Comparison of ENCODE assay signal across 12 cellular contexts in the genomic region with DNA sequence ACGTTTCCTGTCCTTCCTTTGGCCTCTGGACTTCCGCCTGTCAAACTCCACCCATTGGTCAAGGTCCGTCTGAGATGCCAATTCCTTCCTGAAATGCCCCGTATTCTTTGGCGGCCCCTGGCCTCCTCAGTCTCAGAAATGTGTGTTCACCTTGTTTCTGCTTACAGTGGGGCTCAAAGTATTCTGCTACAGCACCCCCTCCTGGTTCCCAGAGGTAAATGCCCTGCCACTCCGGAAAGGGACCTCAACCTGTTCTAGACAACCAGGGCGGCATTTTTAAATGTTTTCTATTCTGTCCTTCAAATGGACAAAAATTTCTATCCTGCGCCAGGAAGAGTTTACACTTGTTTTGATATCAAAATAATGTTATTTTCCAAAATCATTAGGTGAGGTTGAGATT. TPM values are rescaled to one million over a fixed set of nuclear protein-coding genes. Genes with fewer than 3 reads are reported as not detected.
DNase-seq lines count a peak whose midpoint lies in the region; ATAC-seq, FAIRE-seq and TF ChIP-seq lines count a peak whose summit lies in the region.
"Had no signal": no experiment of that assay in that cellular context is flagged by ENCODE, and none has a peak within 500 bp of the region (broad histone marks: within the 10 kb centered on the region; RNA-seq: fewer than 3 reads in every experiment).

No MANE protein-coding gene starts in this region.

- no peak for DNase-seq in SK-N-SH
- peak; percentile 92 for DNase-seq in Karpas-422
- DNase-seq in K562 (ENCODE audit: extremely low read depth in 1 of 4, low spot score in 3 of 4): peak; percentile 38 to 53 (median 47)
- no peak for DNase-seq in smooth muscle cell (lab: John Stamatoyannopoulos, UW; ENCODE audit: unreplicated experiment)
- DNase-seq in inferior parietal cortex (ENCODE audit: extremely low spot score): no peak
- no peak for DNase-seq in activated naive CD4-positive, alpha-beta T cell treated with anti-CD3 and anti-CD28 coated beads, Interleukin-2, amount 50 U/mL, for 16 hours
- no peak for DNase-seq in lower leg skin (ENCODE audit: low spot score in 2 of 2)
- DNase-seq: activated effector memory CD4-positive, alpha-beta T cell treated with anti-CD3 and anti-CD28 coated beads, Interleukin-2, amount 50 U/mL, for 16 hours had no signal

- CTCF ChIA-PET in SK-N-SH (lab: Yijun Ruan, JAX) (interaction anchor here (2.3 kb wide), 1 partner anchor 10 kb away, joined by 13 read pairs; no protein-coding TSS in a partner anchor), K562 (lab: Yijun Ruan, JAX; ENCODE audit: low intra/inter-chr PET ratio) (interaction anchor here (0.8 to 2.5 kb wide), 2 partner anchors 51 to 53 kb away, joined by 3 to 19 read pairs; no protein-coding TSS in a partner anchor)

- H3K4me3 ChIP-seq in SK-N-SH (ENCODE audit: low read depth in 2 of 2, low read length in 1 of 2) (peak overlapping the region in 1 of 2 experiments; percentile 37; a peak in 1 of 4 replicates), Karpas-422 (ENCODE audit: low read length) (no peak overlapping the region), K562 (no peak overlapping the region), smooth muscle cell (no peak overlapping the region), lower leg skin (ENCODE audit: low read depth, poor library complexity, severe bottlenecking) (no peak overlapping the region)

- H3K4me1 ChIP-seq in SK-N-SH (ENCODE audit: control insufficient read depth in 1 of 2, insufficient read depth in 2 of 2, low read depth in 1 of 2, low read length in 1 of 2): no peaks in the 10 kb centered on the region
- peaks cover 39% of the 10 kb centered on the region for H3K4me1 ChIP-seq in Karpas-422 (ENCODE audit: low read length)
- H3K4me1 ChIP-seq in K562 (replicated peaks in 1 of 2; ENCODE audit: control insufficient read depth in 2 of 2, insufficient read depth in 2 of 2, low read length in 2 of 2): no peaks in the 10 kb centered on the region; a peak in 1 of 5 replicates
- H3K4me1 ChIP-seq in smooth muscle cell (ENCODE audit: low read depth): no peaks in the 10 kb centered on the region

- no peak for FAIRE-seq in K562 (lab: Jason Lieb, UNC)

- no peak for TF ChIP-seq POLR2A in K562 (conservative IDR thresholded peaks at IDR 0.05)
- no peak for TF ChIP-seq POLR2A in lower leg skin (IDR thresholded peaks at IDR 0.05)

- POLR2A ChIA-PET in SK-N-SH (lab: Yijun Ruan, JAX) (no interaction called here), K562 (lab: Yijun Ruan, JAX) (no interaction called here)

- H3K9me3 ChIP-seq in SK-N-SH: no peaks in the 10 kb centered on the region
- no peaks in the 10 kb centered on the region for H3K9me3 ChIP-seq in Karpas-422 (ENCODE audit: low read length)
- no peaks in the 10 kb centered on the region for H3K9me3 ChIP-seq in K562 (replicated peaks; ENCODE audit: control insufficient read depth, insufficient read depth, low read depth, low read length)
- H3K9me3 ChIP-seq in smooth muscle cell (replicated peaks; ENCODE audit: low read depth): no peaks in the 10 kb centered on the region

- ATAC-seq in SK-N-SH treated with all-trans-retinoic acid at 6 μM for 48 hours (no peak), K562 (peak; percentile 86)

- TF ChIP-seq RAD21 in SK-N-SH (IDR thresholded peaks at IDR 0.05; ENCODE audit: low read length) (no peak), K562 (CRISPR knock-in tag; conservative IDR thresholded peaks at IDR 0.05 in 1 of 2, IDR thresholded peaks at IDR 0.05 in 1 of 2) (peak; percentile 52 to 59)

- H3K9ac ChIP-seq in SK-N-SH (no peak overlapping the region), Karpas-422 (ENCODE audit: low read length) (0 out of 2 replicates have a peak overlapping the region, but pooled peaks have one; percentile 22), K562 (ENCODE audit: insufficient read depth in 1 of 2, low read depth in 2 of 2, low read length in 2 of 2) (no peak overlapping the region), smooth muscle cell (ENCODE audit: low read depth) (no peak overlapping the region)

- TF ChIP-seq CTCF in SK-N-SH (IDR thresholded peaks at IDR 0.05) (peak; percentile 31; the same call in 1 of the 2 replicates), K562 (IDR thresholded peaks at IDR 0.05 in 2 of 3, conservative IDR thresholded peaks at IDR 0.05 in 1 of 3; ENCODE audit: insufficient read depth in 2 of 3, low read depth in 1 of 3, low read length in 3 of 3) (peak; percentile 55 to 65 (median 62)), smooth muscle cell (IDR thresholded peaks at IDR 0.05; ENCODE audit: borderline replicate concordance, insufficient read depth, poor library complexity, severe bottlenecking) (peak; percentile 29), lower leg skin (IDR thresholded peaks at IDR 0.05) (no peak)

- H2AFZ ChIP-seq in SK-N-SH (ENCODE audit: low read depth) (no peak overlapping the region), Karpas-422 (ENCODE audit: low read length) (peak overlapping the region; percentile 41; the same call in 1 of the 2 replicates), K562 (ENCODE audit: low read depth, low read length) (no peak overlapping the region), smooth muscle cell (ENCODE audit: low read depth) (no peak overlapping the region)

- H3K36me3 ChIP-seq in SK-N-SH (replicated peaks in 1 of 2; ENCODE audit: control insufficient read depth in 1 of 2, insufficient read depth in 2 of 2, low read length in 1 of 2) (no peaks in the 10 kb centered on the region), Karpas-422 (ENCODE audit: insufficient read depth, low read length) (no peaks in the 10 kb centered on the region), K562 (ENCODE audit: control insufficient read depth, insufficient read depth, low read length) (no peaks in the 10 kb centered on the region), smooth muscle cell (ENCODE audit: low read depth) (no peaks in the 10 kb centered on the region)

- H3K79me2 ChIP-seq in SK-N-SH (ENCODE audit: insufficient read depth) (no peaks in the 10 kb centered on the region; the same call in 1 of the 2 replicates), Karpas-422 (ENCODE audit: low read length) (no peaks in the 10 kb centered on the region), K562 (ENCODE audit: control insufficient read depth, insufficient read depth, low read length) (no peaks in the 10 kb centered on the region), smooth muscle cell (ENCODE audit: low read depth) (no peaks in the 10 kb centered on the region)

- WGBS in SK-N-SH (ENCODE audit: low lambda C conversion rate): 6% methylated on average over 8 of the region's 8 CpGs
- WGBS in K562 (ENCODE audit: insufficient coverage, low coverage, missing lambda C conversion rate): 0% methylated on average over 7 of the region's 8 CpGs
- 32% methylated on average over 8 of the region's 8 CpGs for WGBS in smooth muscle cell (ENCODE audit: low lambda C conversion rate)
- WGBS in lower leg skin, 2 donors: 37 to 38% methylated on average over 8 of the region's 8 CpGs

- TF ChIP-seq EP300 in SK-N-SH (IDR thresholded peaks at IDR 0.05; ENCODE audit: borderline replicate concordance in 1 of 2, low read depth in 1 of 2, low read length in 1 of 2) (no peak), K562 (IDR thresholded peaks at IDR 0.05; ENCODE audit: low read length) (no peak)

- peaks cover 52% of the 10 kb centered on the region for H3K27me3 ChIP-seq in SK-N-SH (ENCODE audit: insufficient read depth)
- H3K27me3 ChIP-seq in Karpas-422 (ENCODE audit: low read length): peaks cover 3% of the 10 kb centered on the region; the same call in 1 of the 2 replicates
- peaks cover 0 to under 1% of the 10 kb centered on the region in 2 experiments; a peak in 1 of 5 replicates for H3K27me3 ChIP-seq in K562 (ENCODE audit: control insufficient read depth in 2 of 2, insufficient read depth in 2 of 2, low read length in 2 of 2)
- H3K27me3 ChIP-seq in smooth muscle cell (ENCODE audit: low read depth): peaks cover 84% of the 10 kb centered on the region

- intact Hi-C loops in K562 (cut with micrococcal nuclease) (loop anchor here (1.0 kb wide), 1 partner anchor 53 kb away; no protein-coding TSS in a partner anchor), lower leg skin (cut with DNase I; ENCODE audit: low total_unique reads) (no loop called here)

- H3K27ac ChIP-seq in SK-N-SH (ENCODE audit: low read depth in 2 of 2, low read length in 1 of 2) (no peak overlapping the region), Karpas-422 (ENCODE audit: low read length) (no peak overlapping the region), K562 (ENCODE audit: extremely low read depth, low read depth, low read length) (no peak overlapping the region), smooth muscle cell (ENCODE audit: low read depth) (no peak overlapping the region)

- no peaks in the 10 kb centered on the region for H3F3A ChIP-seq in SK-N-SH (replicated peaks; ENCODE audit: insufficient read depth)
- no peaks in the 10 kb centered on the region for H3F3A ChIP-seq in smooth muscle cell (ENCODE audit: low read depth)

- H4K20me1 ChIP-seq in SK-N-SH (ENCODE audit: insufficient read depth) (no peaks in the 10 kb centered on the region), Karpas-422 (ENCODE audit: insufficient read depth, low read depth, low read length) (no peaks in the 10 kb centered on the region), K562 (replicated peaks; ENCODE audit: control insufficient read depth, insufficient read depth, low read length) (no peaks in the 10 kb centered on the region), smooth muscle cell (ENCODE audit: low read depth) (no peaks in the 10 kb centered on the region)

- H3K9me2 ChIP-seq in SK-N-SH (no peaks in the 10 kb centered on the region), Karpas-422 (replicated peaks; ENCODE audit: insufficient read depth, low read length) (no peaks in the 10 kb centered on the region)

- no TSS peak for BruUV-seq in K562 (replicated peaks; lab: Mats Ljungman, UMichigan)

- in situ Hi-C loops in K562 (cut with MboI): no loop called here

- H3K9me1 ChIP-seq in K562 (ENCODE audit: control insufficient read depth, insufficient read depth, low read length): no peaks in the 10 kb centered on the region

- H3K4me2 ChIP-seq in SK-N-SH (no peak overlapping the region), Karpas-422 (ENCODE audit: low read depth, low read length, poor library complexity, severe bottlenecking) (peak overlapping the region; percentile 25), K562 (ENCODE audit: insufficient read depth, low read length) (no peak overlapping the region), smooth muscle cell (no peak overlapping the region)

RNA-seq across cellular contexts. Expression of a gene that starts 12.1 kb away (rescaled TPM):
- polyA plus RNA-seq in SK-N-SH (2012; rRNA removed) (not detected in 2 replicates), K562 (2011; rRNA removed) (not detected in 2 replicates), K562 (2014; fragmentation: Illumina TruSeq; extraction: Trizol) (not detected in 2 replicates), K562 (2014; fragmentation: Nextera tagmentation; extraction: Ambion mirVana) (not detected), K562 (2014; rRNA removed) (not detected in 2 replicates), smooth muscle cell (not detected in 2 replicates)
- polyA plus RNA-seq in SK-N-SH (2012; cell fraction: cytosol; rRNA removed): not detected in 2 replicates
- not detected in 2 replicates for polyA plus RNA-seq in SK-N-SH (2012; cell fraction: nucleus; rRNA removed)
- not detected in 2 replicates for total RNA-seq in Karpas-422 (2014; rRNA removed; shearing (Covaris generic); ENCODE audit: low replicate concordance)
- not detected in 2 replicates for total RNA-seq in K562 (2011; cell fraction: chromatin; rRNA removed; ENCODE audit: low replicate concordance)
- total RNA-seq in K562 (2011; cell fraction: nucleolus; rRNA removed): not detected in 2 replicates
- total RNA-seq in K562 (2011; cell fraction: nucleoplasm; rRNA removed): not detected in 2 replicates
- total RNA-seq in K562 (2014; rRNA removed) (not detected in 2 replicates), K562 (2014; rRNA removed; fragmentation: Illumina TruSeq; extraction: Trizol) (not detected in 2 replicates), K562 (2015; rRNA removed; fragmentation: Illumina TruSeq; extraction: Trizol) (not detected in 2 replicates), K562 (2021) (not detected in 2 replicates), smooth muscle cell (not detected in 2 replicates), lower leg skin (1 to 10 TPM in 1 of 4 donors, under 1 TPM in 2, not detected in 1; 0.05 to 2.8 (median 0.19) TPM)
- polyA plus RNA-seq in K562 (2011; cell fraction: cytosol; rRNA removed): not detected in 2 replicates
- polyA plus RNA-seq in K562 (2011; cell fraction: nucleus; rRNA removed): not detected in 2 replicates
- polyA plus RNA-seq in K562 (2012): not detected in 2 replicates
- polyA minus RNA-seq in K562 (2011; rRNA and poly(A)+ RNA removed): not detected in 2 replicates
- polyA minus RNA-seq in K562 (2011; cell fraction: cytosol; rRNA and poly(A)+ RNA removed): not detected in 2 replicates
- not detected in 2 replicates for polyA minus RNA-seq in K562 (2011; cell fraction: nucleus; rRNA and poly(A)+ RNA removed)
- total RNA-seq: fibroblast of villous mesenchyme, liver had no signal
- polyA plus RNA-seq: BJ, liver had no signal

Comparison
In these comparisons a context has a peak if more than half of its experiments do, and no peak if none do; other contexts are left out.
1. DNase-seq: peak in Karpas-422 (single experiment) and K562 (4 of 4); none in SK-N-SH (single experiment), smooth muscle cell (single experiment), inferior parietal cortex (single experiment), activated naive CD4-positive, alpha-beta T cell treated with anti-CD3 and anti-CD28 coated beads, Interleukin-2, amount 50 U/mL, for 16 hours (single experiment) and lower leg skin (0 of 2).
2. CTCF ChIP-seq: peak in SK-N-SH (single experiment), K562 (3 of 3) and smooth muscle cell (single experiment); none in lower leg skin (0 of 3).